ENCODE assay signal across 7 cellular contexts in genomic region chr10:71284544-71285179, GRCh38.
"Had no signal": no experiment of that assay in that cellular context is flagged by ENCODE, and none has a peak within 500 bp of the region (broad histone marks: within the 10 kb centered on the region; RNA-seq: fewer than 3 reads in every experiment).

No MANE protein-coding gene starts in this region.

- H3K27ac ChIP-seq: foreskin keratinocyte, psoas muscle, skin epidermis had no signal

- H3K36me3 Mint-ChIP-seq: activated naive CD8-positive, alpha-beta T cell had no signal

- H3K27ac Mint-ChIP-seq: activated naive CD8-positive, alpha-beta T cell; stimulated activated naive CD8-positive, alpha-beta T cell treated with anti-CD3 and anti-CD28 coated beads, Interleukin-15, Interleukin-2, amounts not matched to agents 100 ng/mL and 50 ng/mL, for 24 hours; type B pancreatic cell had no signal

- H3K4me3 Mint-ChIP-seq: activated naive CD8-positive, alpha-beta T cell; stimulated activated naive CD8-positive, alpha-beta T cell treated with anti-CD3 and anti-CD28 coated beads, Interleukin-15, Interleukin-2, amounts not matched to agents 100 ng/mL and 50 ng/mL, for 24 hours; type B pancreatic cell had no signal

- H3K27me3 Mint-ChIP-seq: activated naive CD8-positive, alpha-beta T cell; stimulated activated naive CD8-positive, alpha-beta T cell treated with anti-CD3 and anti-CD28 coated beads, Interleukin-15, Interleukin-2, amounts not matched to agents 100 ng/mL and 50 ng/mL, for 24 hours had no signal

- H3K4me1 ChIP-seq: foreskin keratinocyte, psoas muscle had no signal

- H3K9me3 ChIP-seq: psoas muscle had no signal

- H3K4me3 ChIP-seq: psoas muscle, skin epidermis had no signal

- H3K27me3 ChIP-seq: foreskin keratinocyte had no signal

- H3K9me3 Mint-ChIP-seq: stimulated activated naive CD8-positive, alpha-beta T cell treated with anti-CD3 and anti-CD28 coated beads, Interleukin-15, Interleukin-2, amounts not matched to agents 100 ng/mL and 50 ng/mL, for 24 hours; type B pancreatic cell had no signal

- DNase-seq: foreskin keratinocyte, SW 1271 had no signal
